Comparison of ENCODE assay signal across 1 cellular context in genomic region chr19:13847900-13848677, GRCh38.
A peak's percentile ranks its signal among the peaks of the same experiment; 100 is the strongest.
TF ChIP-seq lines count a peak whose summit lies in the region.

No MANE protein-coding gene starts in this region.

TF ChIP-seq in HEK293, 187 proteins besides CTCF, POLR2A, EP300 and RAD21 (continued from another document):
- no peak for TF ChIP-seq ZNF488 (tag by site-specific recombination; IDR thresholded peaks at IDR 0.05)
- TF ChIP-seq HOXA7 (CRISPR knock-in tag; IDR thresholded peaks at IDR 0.05; ENCODE audit: borderline replicate concordance): no peak
- no peak for TF ChIP-seq OSR2 (tag by site-specific recombination; IDR thresholded peaks at IDR 0.05)
- TF ChIP-seq ZNF266 (tag by site-specific recombination; IDR thresholded peaks at IDR 0.05; ENCODE audit: low read depth): no peak
- no peak for TF ChIP-seq TRIM28 (IDR thresholded peaks at IDR 0.05; ENCODE audit: borderline replicate concordance, low read length)
- TF ChIP-seq ZNF704 (tag by site-specific recombination; IDR thresholded peaks at IDR 0.05): no peak
- no peak for TF ChIP-seq ZNF830 (tag by site-specific recombination; IDR thresholded peaks at IDR 0.05; ENCODE audit: low read depth)
- no peak for TF ChIP-seq MYNN (tag by site-specific recombination; IDR thresholded peaks at IDR 0.05; ENCODE audit: borderline replicate concordance)
- no peak for TF ChIP-seq ZFP3 (tag by site-specific recombination; IDR thresholded peaks at IDR 0.05; ENCODE audit: low read depth)
- TF ChIP-seq MZF1 (tag by site-specific recombination; IDR thresholded peaks at IDR 0.05; ENCODE audit: borderline replicate concordance): no peak; the same call in 1 of the 2 replicates
- no peak for TF ChIP-seq SALL2 (tag by site-specific recombination; IDR thresholded peaks at IDR 0.05; ENCODE audit: borderline replicate concordance)
- no peak for TF ChIP-seq BCL11A (tag by site-specific recombination; IDR thresholded peaks at IDR 0.05; ENCODE audit: low read depth)
- TF ChIP-seq PRDM2 (tag by site-specific recombination; IDR thresholded peaks at IDR 0.05; ENCODE audit: borderline replicate concordance): no peak
- TF ChIP-seq ZNF19 (tag by site-specific recombination; IDR thresholded peaks at IDR 0.05; ENCODE audit: low read depth): no peak
- no peak for TF ChIP-seq ZNF626 (tag by site-specific recombination; IDR thresholded peaks at IDR 0.05)
- TF ChIP-seq ZNF202 (tag by site-specific recombination; IDR thresholded peaks at IDR 0.05; ENCODE audit: borderline replicate concordance): no peak
- TF ChIP-seq ZNF362 (tag by site-specific recombination; IDR thresholded peaks at IDR 0.05): no peak
- no peak for TF ChIP-seq HOXD13 (CRISPR knock-in tag; IDR thresholded peaks at IDR 0.05; ENCODE audit: borderline replicate concordance)
- TF ChIP-seq ZNF707 (tag by site-specific recombination; IDR thresholded peaks at IDR 0.05): no peak
- TF ChIP-seq ZNF37A (tag by site-specific recombination; IDR thresholded peaks at IDR 0.05): no peak
- no peak for TF ChIP-seq ZNF146 (tag by site-specific recombination; IDR thresholded peaks at IDR 0.05)
- no peak for TF ChIP-seq ZNF211 (tag by site-specific recombination; IDR thresholded peaks at IDR 0.05; ENCODE audit: low read depth)
- peak; percentile 90 for TF ChIP-seq ZNF24 (tag by site-specific recombination; IDR thresholded peaks at IDR 0.05)
- no peak for TF ChIP-seq YY2 (tag by site-specific recombination; IDR thresholded peaks at IDR 0.05)
- TF ChIP-seq REPIN1 (tag by site-specific recombination; IDR thresholded peaks at IDR 0.05; ENCODE audit: low read depth): no peak
- TF ChIP-seq PRDM1 (tag by site-specific recombination; IDR thresholded peaks at IDR 0.05): no peak
- no peak for TF ChIP-seq ZNF155 (tag by site-specific recombination; IDR thresholded peaks at IDR 0.05)
- TF ChIP-seq ZNF76 (tag by site-specific recombination; IDR thresholded peaks at IDR 0.05; ENCODE audit: borderline replicate concordance, low read depth): no peak
- no peak for TF ChIP-seq ZNF747 (tag by site-specific recombination; IDR thresholded peaks at IDR 0.05)
- no peak for TF ChIP-seq ZNF449 (tag by site-specific recombination; IDR thresholded peaks at IDR 0.05)
- no peak for TF ChIP-seq ZNF571 (tag by site-specific recombination; IDR thresholded peaks at IDR 0.05)
- TF ChIP-seq ZNF292 (tag by site-specific recombination; IDR thresholded peaks at IDR 0.05; ENCODE audit: borderline replicate concordance, low read depth): no peak
- TF ChIP-seq BCL6B (tag by site-specific recombination; IDR thresholded peaks at IDR 0.05): no peak
- no peak for TF ChIP-seq ZBTB17 (tag by site-specific recombination; IDR thresholded peaks at IDR 0.05)
- TF ChIP-seq ZBTB8A (tag by site-specific recombination; IDR thresholded peaks at IDR 0.05): peak; percentile 69; the same call in 1 of the 2 replicates
- no peak for TF ChIP-seq ZNF148 (tag by site-specific recombination; IDR thresholded peaks at IDR 0.05; ENCODE audit: borderline replicate concordance)
- no peak for TF ChIP-seq ZNF16 (tag by site-specific recombination; IDR thresholded peaks at IDR 0.05; ENCODE audit: low read depth)
- TF ChIP-seq ZNF585B (tag by site-specific recombination; IDR thresholded peaks at IDR 0.05): no peak
- no peak for TF ChIP-seq ZNF416 (tag by site-specific recombination; IDR thresholded peaks at IDR 0.05)
- peak; percentile 24 for TF ChIP-seq ZBTB26 (tag by site-specific recombination; optimal IDR thresholded peaks at IDR 0.05)
- TF ChIP-seq SP7 (tag by site-specific recombination; IDR thresholded peaks at IDR 0.05): 0 out of 2 replicates have a peak, but pooled peaks have one; percentile 35
- no peak for TF ChIP-seq SCRT1 (tag by site-specific recombination; IDR thresholded peaks at IDR 0.05; ENCODE audit: borderline replicate concordance)
- no peak for TF ChIP-seq ZNF274 (IDR thresholded peaks at IDR 0.05; ENCODE audit: low read length)
- no peak for TF ChIP-seq ZNF274 (tag by site-specific recombination; IDR thresholded peaks at IDR 0.05; ENCODE audit: borderline replicate concordance)
- TF ChIP-seq ZFHX2 (tag by site-specific recombination; conservative IDR thresholded peaks at IDR 0.05): no peak
- TF ChIP-seq ZNF600 (tag by site-specific recombination; IDR thresholded peaks at IDR 0.05): no peak
- TF ChIP-seq PBX3 (CRISPR knock-in tag; IDR thresholded peaks at IDR 0.05): no peak
- TF ChIP-seq ZSCAN16 (tag by site-specific recombination; IDR thresholded peaks at IDR 0.05): no peak
- 0 out of 2 replicates have a peak, but pooled peaks have one; percentile 15 for TF ChIP-seq ZBTB20 (tag by site-specific recombination; IDR thresholded peaks at IDR 0.05)
- TF ChIP-seq ZNF341 (tag by site-specific recombination; IDR thresholded peaks at IDR 0.05; ENCODE audit: low read depth): no peak
- TF ChIP-seq ZNF311 (tag by site-specific recombination; IDR thresholded peaks at IDR 0.05; ENCODE audit: borderline replicate concordance): no peak
- peak; percentile 5; the same call in 1 of the 2 replicates for TF ChIP-seq ZIC2 (tag by site-specific recombination; IDR thresholded peaks at IDR 0.05)
- TF ChIP-seq ZNF175 (tag by site-specific recombination; IDR thresholded peaks at IDR 0.05): no peak
TF ChIP-seq in HEK293: peak in this region for 30.
